Comparison of ENCODE assay signal across 1 cellular context in genomic region chr5:180823346-180823745, GRCh38.
TF ChIP-seq lines count a peak whose summit lies in the region.

No MANE protein-coding gene starts in this region.

TF ChIP-seq in K562, 482 proteins besides CTCF, POLR2A, EP300 and RAD21:
- TF ChIP-seq GTF2A2 (tag; IDR thresholded peaks at IDR 0.05) = no peak
- no peak for TF ChIP-seq IRF2 (CRISPR knock-in tag; IDR thresholded peaks at IDR 0.05)
- no peak for TF ChIP-seq WHSC1 (IDR thresholded peaks at IDR 0.05; ENCODE audit: low read length)
- TF ChIP-seq TAF1 (IDR thresholded peaks at IDR 0.05; ENCODE audit: control insufficient read depth, extremely low read depth, insufficient read depth, low read length, severe bottlenecking) = no peak
- TF ChIP-seq HMBOX1 (IDR thresholded peaks at IDR 0.05) = no peak
- no peak for TF ChIP-seq ZNF445 (CRISPR knock-in tag; IDR thresholded peaks at IDR 0.05; ENCODE audit: low read depth)
- TF ChIP-seq ZNF224 (CRISPR knock-in tag; IDR thresholded peaks at IDR 0.05) = no peak
- no peak for TF ChIP-seq KLF6 (CRISPR knock-in tag; IDR thresholded peaks at IDR 0.05; ENCODE audit: borderline replicate concordance)
- no peak for TF ChIP-seq ZNF263 (CRISPR knock-in tag; IDR thresholded peaks at IDR 0.05; ENCODE audit: borderline replicate concordance)
- TF ChIP-seq ZZZ3 (IDR thresholded peaks at IDR 0.05) = no peak
- no peak for TF ChIP-seq PURB (CRISPR knock-in tag; IDR thresholded peaks at IDR 0.05; ENCODE audit: low read depth)
- TF ChIP-seq, protein P1, sequence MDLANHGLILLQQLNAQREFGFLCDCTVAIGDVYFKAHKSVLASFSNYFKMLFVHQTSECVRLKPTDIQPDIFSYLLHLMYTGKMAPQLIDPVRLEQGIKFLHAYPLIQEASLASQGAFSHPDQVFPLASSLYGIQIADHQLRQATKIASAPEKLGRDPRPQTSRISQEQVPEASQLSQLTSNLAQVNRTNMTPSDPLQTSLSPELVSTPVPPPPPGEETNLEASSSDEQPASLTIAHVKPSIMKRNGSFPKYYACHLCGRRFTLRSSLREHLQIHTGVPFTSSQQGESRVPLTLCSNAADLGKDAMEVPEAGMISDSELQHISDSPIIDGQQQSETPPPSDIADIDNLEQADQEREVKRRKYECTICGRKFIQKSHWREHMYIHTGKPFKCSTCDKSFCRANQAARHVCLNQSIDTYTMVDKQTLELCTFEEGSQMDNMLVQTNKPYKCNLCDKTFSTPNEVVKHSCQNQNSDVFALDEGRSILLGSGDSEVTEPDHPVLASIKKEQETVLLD (IDR thresholded peaks at IDR 0.05) = no peak
- no peak for TF ChIP-seq E2F5 (CRISPR knock-in tag; IDR thresholded peaks at IDR 0.05)
